ENCODE assay signal across 1 cellular context in genomic region chr5:102554728-102555127, GRCh38.
TF ChIP-seq lines count a peak whose summit lies in the region.

No MANE protein-coding gene starts in this region.

TF ChIP-seq in SK-N-SH treated with all-trans-retinoic acid at 6 μM for 48 hours, 23 proteins besides CTCF, POLR2A, EP300 and RAD21 (continued from another document):
- no peak for TF ChIP-seq PATZ1 (CRISPR knock-in tag; IDR thresholded peaks at IDR 0.05; ENCODE audit: borderline replicate concordance)
